7 cellular contexts compared by ENCODE assay signal in genomic region chr7:47574473-47575328, GRCh38. TPM values are rescaled to one million over a fixed set of nuclear protein-coding genes. Genes with fewer than 3 reads are reported as not detected.
DNase-seq lines count a peak whose midpoint lies in the region; ATAC-seq, FAIRE-seq and TF ChIP-seq lines count a peak whose summit lies in the region.

No MANE protein-coding gene starts in this region.

- H3K4me2 ChIP-seq in GM12878 (ENCODE audit: control insufficient read depth, insufficient read depth): peak overlapping the region; percentile 74
- peak overlapping the region; percentile 80 for H3K4me2 ChIP-seq in smooth muscle cell

- CTCF ChIA-PET in GM12878 (lab: Yijun Ruan, JAX): no interaction called here

- H4K20me1 ChIP-seq in GM12878 (ENCODE audit: control insufficient read depth, insufficient read depth) (no peaks in the 10 kb centered on the region), smooth muscle cell (ENCODE audit: low read depth) (no peaks in the 10 kb centered on the region)

- ATAC-seq in GM21360 (IDR thresholded peaks at IDR 0.05; ENCODE audit: unreplicated experiment) (peak; percentile 73), HG03280 (IDR thresholded peaks at IDR 0.05; ENCODE audit: unreplicated experiment) (peak; percentile 84), GM12878 (peak; percentile 88)

- RAD21 ChIA-PET in GM12878 (lab: Charles Lee; ENCODE audit: unreplicated experiment): no interaction called here

- H3K4me1 ChIP-seq in GM12878 (ENCODE audit: control insufficient read depth, insufficient read depth, low read length) (peaks cover 32% of the 10 kb centered on the region), smooth muscle cell (ENCODE audit: low read depth) (peaks cover 26% of the 10 kb centered on the region)

- peaks cover 65% of the 10 kb centered on the region for H3F3A ChIP-seq in smooth muscle cell (ENCODE audit: low read depth)

- no TSS peak for BruUV-seq in GM12878 (replicated peaks; lab: Mats Ljungman, UMichigan)

- no peak for TF ChIP-seq EP300 in GM12878 (IDR thresholded peaks at IDR 0.05; ENCODE audit: borderline replicate concordance in 1 of 2, control insufficient read depth in 1 of 2, low read depth in 2 of 2, low read length in 2 of 2)

- H3K27me3 ChIP-seq in GM12878 (replicated peaks in 1 of 2; ENCODE audit: control insufficient read depth in 2 of 2, insufficient read depth in 2 of 2, low read length in 1 of 2) (no peaks in the 10 kb centered on the region; a peak in 1 of 4 replicates), smooth muscle cell (ENCODE audit: low read depth) (no peaks in the 10 kb centered on the region)

- POLR2A ChIA-PET in GM12878 (lab: Charles Lee): interaction anchor here (0.5 kb wide), 1 partner anchor 11 kb away, joined by 3 read pairs; no protein-coding TSS in a partner anchor

- SMC1A ChIA-PET in GM12878 (lab: Charles Lee; ENCODE audit: uncharacterized antibody, unreplicated experiment): interaction anchor here (1.2 to 1.8 kb wide), 3 partner anchors 10 to 29 kb away, joined by 4 read pairs; no protein-coding TSS in a partner anchor

- H2AFZ ChIP-seq in GM12878 (ENCODE audit: control insufficient read depth, low read depth, low read length) (no peak overlapping the region), smooth muscle cell (ENCODE audit: low read depth) (no peak overlapping the region)

- TF ChIP-seq RAD21 in GM12878 (IDR thresholded peaks at IDR 0.05; ENCODE audit: insufficient read depth, low read depth, low read length): no peak

- peak; percentile 56 for DNase-seq in GM12878 (ENCODE audit: low read depth, low spot score)
- no peak for DNase-seq in smooth muscle cell (lab: John Stamatoyannopoulos, UW; ENCODE audit: unreplicated experiment)
- DNase-seq in GM13977 (ENCODE audit: low spot score): no peak
- DNase-seq in RKO (ENCODE audit: low spot score): no peak
- no peak for DNase-seq in mesenteric fat pad (ENCODE audit: low spot score)

- intact Hi-C loops in GM12878 (cut with micrococcal nuclease; ENCODE audit: unreplicated experiment): no loop called here

- H3K4me3 ChIP-seq in GM12878 (no peak overlapping the region), smooth muscle cell (peak overlapping the region; percentile 2)

- no peak for TF ChIP-seq CTCF in GM12878 (IDR thresholded peaks at IDR 0.05 in 2 of 3, conservative IDR thresholded peaks at IDR 0.05 in 1 of 3; ENCODE audit: control insufficient read depth in 2 of 3, extremely low read depth in 1 of 3, insufficient read depth in 1 of 3, low read depth in 3 of 3, low read length in 3 of 3)
- no peak for TF ChIP-seq CTCF in smooth muscle cell (IDR thresholded peaks at IDR 0.05; ENCODE audit: borderline replicate concordance, insufficient read depth, poor library complexity, severe bottlenecking)
- TF ChIP-seq CTCF in GM13977 (IDR thresholded peaks at IDR 0.05; ENCODE audit: extremely low read depth, insufficient read depth, missing control alignments): no peak

- no peak overlapping the region for H3K9ac ChIP-seq in GM12878 (ENCODE audit: control insufficient read depth, insufficient read depth, low read length)
- H3K9ac ChIP-seq in smooth muscle cell (ENCODE audit: low read depth): no peak overlapping the region

- WGBS in GM12878 (ENCODE audit: insufficient coverage, insufficient replicate concordance, low lambda C conversion rate, missing lambda C conversion rate): under 1% methylated on average over 11 of the region's 11 CpGs
- WGBS in smooth muscle cell (ENCODE audit: low lambda C conversion rate): 68% methylated on average over 11 of the region's 11 CpGs

- no peak for TF ChIP-seq POLR2A in GM12878 (IDR thresholded peaks at IDR 0.05; ENCODE audit: low read depth, low read length)

- FAIRE-seq in GM12878 (lab: Jason Lieb, UNC): peak; percentile 91

- H3K36me3 ChIP-seq in GM12878 (ENCODE audit: control insufficient read depth in 2 of 2, insufficient read depth in 2 of 2, low read length in 1 of 2) (no peaks in the 10 kb centered on the region), smooth muscle cell (ENCODE audit: low read depth) (no peaks in the 10 kb centered on the region)

- in situ Hi-C loops in GM12878 (cut with MboI): no loop called here
- in situ Hi-C loops in GM13977 (cut with MboI; ENCODE audit: low pct_unique_long_range_greater_than_20kb, low sequenced_read_pairs, unreplicated experiment): no loop called here

- H3K79me2 ChIP-seq in GM12878 (ENCODE audit: control insufficient read depth, insufficient read depth, low read length): no peaks in the 10 kb centered on the region
- peaks cover 63% of the 10 kb centered on the region for H3K79me2 ChIP-seq in smooth muscle cell (ENCODE audit: low read depth)

- no peaks in the 10 kb centered on the region for H3K9me3 ChIP-seq in GM12878 (replicated peaks; ENCODE audit: control insufficient read depth, insufficient read depth, low read length)
- H3K9me3 ChIP-seq in smooth muscle cell (replicated peaks; ENCODE audit: low read depth): no peaks in the 10 kb centered on the region

- H3K27ac ChIP-seq in GM12878 (ENCODE audit: control insufficient read depth, insufficient read depth) (no peak overlapping the region), smooth muscle cell (ENCODE audit: low read depth) (peak overlapping the region; percentile 68)

TF ChIP-seq in GM12878, 131 proteins besides CTCF, POLR2A, EP300 and RAD21 (continues in another document):
- TF ChIP-seq IKZF1 (conservative IDR thresholded peaks at IDR 0.05) (peak; percentile 47), CHD1 (IDR thresholded peaks at IDR 0.05; ENCODE audit: low read depth, low read length) (no peak), ZNF24 (IDR thresholded peaks at IDR 0.05) (no peak), IRF4 (IDR thresholded peaks at IDR 0.05; ENCODE audit: low read depth, low read length) (peak; percentile 93), TARDBP (IDR thresholded peaks at IDR 0.05; ENCODE audit: borderline replicate concordance) (no peak), SUZ12 (IDR thresholded peaks at IDR 0.05; ENCODE audit: unreplicated experiment) (no peak), FOXK2 (IDR thresholded peaks at IDR 0.05) (no peak), BRCA1 (IDR thresholded peaks at IDR 0.05; ENCODE audit: low read depth, low read length) (no peak), ZZZ3 (IDR thresholded peaks at IDR 0.05; ENCODE audit: control insufficient read depth, insufficient read length, low read depth) (no peak), MYB (IDR thresholded peaks at IDR 0.05; ENCODE audit: borderline replicate concordance, low read depth, low read length) (no peak)
- TF ChIP-seq, protein P1, sequence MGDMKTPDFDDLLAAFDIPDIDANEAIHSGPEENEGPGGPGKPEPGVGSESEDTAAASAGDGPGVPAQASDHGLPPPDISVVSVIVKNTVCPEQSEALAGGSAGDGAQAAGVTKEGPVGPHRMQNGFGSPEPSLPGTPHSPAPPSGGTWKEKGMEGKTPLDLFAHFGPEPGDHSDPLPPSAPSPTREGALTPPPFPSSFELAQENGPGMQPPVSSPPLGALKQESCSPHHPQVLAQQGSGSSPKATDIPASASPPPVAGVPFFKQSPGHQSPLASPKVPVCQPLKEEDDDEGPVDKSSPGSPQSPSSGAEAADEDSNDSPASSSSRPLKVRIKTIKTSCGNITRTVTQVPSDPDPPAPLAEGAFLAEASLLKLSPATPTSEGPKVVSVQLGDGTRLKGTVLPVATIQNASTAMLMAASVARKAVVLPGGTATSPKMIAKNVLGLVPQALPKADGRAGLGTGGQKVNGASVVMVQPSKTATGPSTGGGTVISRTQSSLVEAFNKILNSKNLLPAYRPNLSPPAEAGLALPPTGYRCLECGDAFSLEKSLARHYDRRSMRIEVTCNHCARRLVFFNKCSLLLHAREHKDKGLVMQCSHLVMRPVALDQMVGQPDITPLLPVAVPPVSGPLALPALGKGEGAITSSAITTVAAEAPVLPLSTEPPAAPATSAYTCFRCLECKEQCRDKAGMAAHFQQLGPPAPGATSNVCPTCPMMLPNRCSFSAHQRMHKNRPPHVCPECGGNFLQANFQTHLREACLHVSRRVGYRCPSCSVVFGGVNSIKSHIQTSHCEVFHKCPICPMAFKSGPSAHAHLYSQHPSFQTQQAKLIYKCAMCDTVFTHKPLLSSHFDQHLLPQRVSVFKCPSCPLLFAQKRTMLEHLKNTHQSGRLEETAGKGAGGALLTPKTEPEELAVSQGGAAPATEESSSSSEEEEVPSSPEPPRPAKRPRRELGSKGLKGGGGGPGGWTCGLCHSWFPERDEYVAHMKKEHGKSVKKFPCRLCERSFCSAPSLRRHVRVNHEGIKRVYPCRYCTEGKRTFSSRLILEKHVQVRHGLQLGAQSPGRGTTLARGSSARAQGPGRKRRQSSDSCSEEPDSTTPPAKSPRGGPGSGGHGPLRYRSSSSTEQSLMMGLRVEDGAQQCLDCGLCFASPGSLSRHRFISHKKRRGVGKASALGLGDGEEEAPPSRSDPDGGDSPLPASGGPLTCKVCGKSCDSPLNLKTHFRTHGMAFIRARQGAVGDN (IDR thresholded peaks at IDR 0.05): no peak

RNA-seq across cellular contexts. Expression of gene TNS3, which starts 7.2 kb away (rescaled TPM):
- total RNA-seq in GM12878 (2013; cell fraction: nucleolus; rRNA removed): 1.6 and 1.7 TPM in 2 replicates
- total RNA-seq in GM12878 (2014; rRNA removed) (1.8 and 2.4 TPM in 2 replicates), GM12878 (2014; rRNA removed; fragmentation: Illumina TruSeq; extraction: Trizol) (0.81 and 1.3 TPM in 2 replicates), GM12878 (2021) (1.8 and 2.7 TPM in 2 replicates), smooth muscle cell (46.6 and 50.5 TPM in 2 replicates), mesenteric fat pad (152 TPM)
- polyA plus RNA-seq in GM12878 (2011; ENCODE audit: low read depth): 1.5 TPM
- polyA plus RNA-seq in GM12878 (2011; rRNA removed) (0.35 and 0.77 TPM in 2 replicates), GM12878 (2014; fragmentation: Illumina TruSeq; extraction: Trizol) (0.84 and 0.89 TPM in 2 replicates), GM12878 (2014; fragmentation: Nextera tagmentation; extraction: Ambion mirVana) (under 1 TPM; 0.27 to 0.40 TPM), GM12878 (2014; rRNA removed) (1.0 and 1.1 TPM in 2 replicates), GM12878 (2016; fragmentation: Nextera tagmentation; extraction: Ambion mirVana) (under 1 TPM; 0.27 to 0.37 TPM), smooth muscle cell (27.5 and 32.6 TPM in 2 replicates)
- polyA plus RNA-seq in GM12878 (2011; cell fraction: cytosol; rRNA removed): 0.43 and 0.55 TPM in 2 replicates
- 1.2 TPM in 2 replicates for polyA plus RNA-seq in GM12878 (2011; cell fraction: nucleus; rRNA removed)
- polyA plus RNA-seq in GM12878 (2012): 1.4 and 1.8 TPM in 2 replicates
- polyA minus RNA-seq in GM12878 (2011; rRNA and poly(A)+ RNA removed): 3.4 and 4.7 TPM in 2 replicates
- polyA minus RNA-seq in GM12878 (2011; cell fraction: cytosol; rRNA and poly(A)+ RNA removed): 0.27 and 1.1 TPM in 2 replicates
- polyA minus RNA-seq in GM12878 (2011; cell fraction: nucleus; rRNA and poly(A)+ RNA removed): 2.5 and 5.4 TPM in 2 replicates

Comparison
In these comparisons a context has a peak if more than half of its experiments do, and no peak if none do; other contexts are left out.
1. RNA of gene TNS3, which starts 7.2 kb away (total RNA-seq): 152 TPM in mesenteric fat pad (single experiment) and 46.6 to 50.5 TPM in smooth muscle cell; 0.81 to 2.7 TPM in GM12878; every median in the first group is over 10 times any median in the second.
2. Peak in every context shown above with its lines, with median percentiles within 50 percentile points of each other: ATAC-seq.